ENCODE assay signal across 1 cellular context in the genomic region with DNA sequence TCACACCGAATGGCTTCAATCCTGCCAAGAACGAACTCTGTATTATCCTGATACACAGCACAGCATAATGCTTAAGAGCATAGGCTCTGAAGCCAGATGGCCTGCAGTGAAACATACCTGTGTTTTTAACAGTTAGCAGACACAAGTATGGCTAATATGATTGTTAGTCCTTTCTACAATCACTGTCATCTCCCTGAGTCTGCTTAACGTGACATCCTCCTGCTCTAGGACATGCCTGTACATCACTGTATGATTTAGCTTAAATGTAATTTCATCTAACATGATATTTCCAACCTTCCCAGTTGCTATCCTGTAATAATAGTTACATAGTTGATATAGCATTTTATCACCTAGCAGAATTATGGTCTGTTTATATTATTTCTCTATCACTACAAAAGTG.
TF ChIP-seq lines count a peak whose summit lies in the region.

No MANE protein-coding gene starts in this region.

TF ChIP-seq in SK-N-SH treated with all-trans-retinoic acid at 6 μM for 48 hours, 23 proteins besides CTCF, POLR2A, EP300 and RAD21 (continued from another document):
- peak; percentile 67 for TF ChIP-seq TSHZ2 (CRISPR knock-in tag; IDR thresholded peaks at IDR 0.05)
- TF ChIP-seq, protein P1, sequence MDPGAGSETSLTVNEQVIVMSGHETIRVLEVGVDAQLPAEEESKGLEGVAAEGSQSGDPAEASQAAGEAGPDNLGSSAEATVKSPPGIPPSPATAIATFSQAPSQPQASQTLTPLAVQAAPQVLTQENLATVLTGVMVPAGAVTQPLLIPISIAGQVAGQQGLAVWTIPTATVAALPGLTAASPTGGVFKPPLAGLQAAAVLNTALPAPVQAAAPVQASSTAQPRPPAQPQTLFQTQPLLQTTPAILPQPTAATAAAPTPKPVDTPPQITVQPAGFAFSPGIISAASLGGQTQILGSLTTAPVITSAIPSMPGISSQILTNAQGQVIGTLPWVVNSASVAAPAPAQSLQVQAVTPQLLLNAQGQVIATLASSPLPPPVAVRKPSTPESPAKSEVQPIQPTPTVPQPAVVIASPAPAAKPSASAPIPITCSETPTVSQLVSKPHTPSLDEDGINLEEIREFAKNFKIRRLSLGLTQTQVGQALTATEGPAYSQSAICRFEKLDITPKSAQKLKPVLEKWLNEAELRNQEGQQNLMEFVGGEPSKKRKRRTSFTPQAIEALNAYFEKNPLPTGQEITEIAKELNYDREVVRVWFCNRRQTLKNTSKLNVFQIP (CRISPR knock-in tag; IDR thresholded peaks at IDR 0.05; ENCODE audit: borderline replicate concordance, low read depth), result peak; percentile 28; the same call in 1 of the 2 replicates
- 0 out of 2 replicates have a peak, but pooled peaks have one; percentile 27 for TF ChIP-seq ZNF8 (CRISPR knock-in tag; IDR thresholded peaks at IDR 0.05)
- no peak for TF ChIP-seq ZNF70 (CRISPR knock-in tag; IDR thresholded peaks at IDR 0.05)
- TF ChIP-seq CREB5 (CRISPR knock-in tag; IDR thresholded peaks at IDR 0.05; ENCODE audit: low read depth), result peak; percentile 51; the same call in 1 of the 2 replicates
